ENCODE assay signal across 17 cellular contexts in genomic region chr10:27959093-27959715, GRCh38. TPM values are rescaled to one million over a fixed set of nuclear protein-coding genes. Genes with fewer than 3 reads are reported as not detected.
A peak's percentile ranks its signal among the peaks of the same experiment; 100 is the strongest.
DNase-seq lines count a peak whose midpoint lies in the region; ATAC-seq and TF ChIP-seq lines count a peak whose summit lies in the region.
"Had no signal": no experiment of that assay in that cellular context is flagged by ENCODE, and none has a peak within 500 bp of the region (broad histone marks: within the 10 kb centered on the region; RNA-seq: fewer than 3 reads in every experiment).

No MANE protein-coding gene starts in this region.

- no peaks in the 10 kb centered on the region for H3K9me3 ChIP-seq in MM.1S (replicated peaks; ENCODE audit: insufficient read depth, low read length)
- H3K9me3 ChIP-seq: breast epithelium, upper lobe of right lung had no signal

- H2AFZ ChIP-seq in MM.1S (ENCODE audit: low read length): peak overlapping the region; percentile 17; the same call in 1 of the 2 replicates

- no peak overlapping the region for H3K4me3 ChIP-seq in MM.1S (ENCODE audit: low read length)
- H3K4me3 ChIP-seq: breast epithelium, upper lobe of right lung had no signal

- H3F3A ChIP-seq in MM.1S (ENCODE audit: insufficient read depth, low read length): no peaks in the 10 kb centered on the region

- ATAC-seq in activated naive CD8-positive, alpha-beta T cell treated with anti-CD3 and anti-CD28 coated beads, Interleukin-2, amount 50 U/mL, for 24 hours: no peak
- ATAC-seq in stimulated activated effector memory CD8-positive, alpha-beta T cell treated with anti-CD3 and anti-CD28 coated beads, Interleukin-12 subunit alpha, Interleukin-12 subunit beta, amount 100 ng/mL, for 72 hours: no peak
- ATAC-seq in HG02852 (IDR thresholded peaks at IDR 0.05; ENCODE audit: unreplicated experiment): no peak
- ATAC-seq: upper lobe of right lung had no signal

- no peak overlapping the region for H3K9ac ChIP-seq in MM.1S (ENCODE audit: low read length)

- H3K36me3 ChIP-seq in MM.1S (replicated peaks; ENCODE audit: insufficient read depth, low read length): no peaks in the 10 kb centered on the region
- H3K36me3 ChIP-seq: breast epithelium, upper lobe of right lung had no signal

- H4K20me1 ChIP-seq in MM.1S (ENCODE audit: insufficient read depth, low read length): no peaks in the 10 kb centered on the region

- H3K79me2 ChIP-seq in MM.1S (ENCODE audit: low read length): no peaks in the 10 kb centered on the region

- H3K27ac ChIP-seq in MM.1S (ENCODE audit: low read length): no peak overlapping the region
- H3K27ac ChIP-seq: breast epithelium, epithelial cell of prostate, upper lobe of right lung had no signal

- H3K4me2 ChIP-seq in MM.1S (ENCODE audit: low read depth, low read length): peak overlapping the region; percentile 25; the same call in 1 of the 2 replicates

- no peaks in the 10 kb centered on the region for H3K27me3 ChIP-seq in MM.1S (replicated peaks; ENCODE audit: insufficient read depth, low read length)
- H3K27me3 ChIP-seq: breast epithelium, upper lobe of right lung had no signal

- no peaks in the 10 kb centered on the region for H3K9me2 ChIP-seq in MM.1S (replicated peaks; ENCODE audit: insufficient read depth, low read length)

- CTCF ChIA-PET in activated naive CD4-positive, alpha-beta T cell treated with anti-CD3 and anti-CD28 coated beads for 36 hours (lab: Charles Lee): no interaction called here
- CTCF ChIA-PET in activated naive CD4-positive, alpha-beta T cell treated with anti-CD3 and anti-CD28 coated beads, Interleukin-2, amount 10 ng/mL, durations not matched to agents 7 days and 5 days (lab: Charles Lee): no interaction called here
- CTCF ChIA-PET in activated CD4-positive, alpha-beta memory T cell treated with anti-CD3 and anti-CD28 coated beads for 36 hours (lab: Charles Lee): no interaction called here

- peaks cover 12% of the 10 kb centered on the region for H3K4me1 Mint-ChIP-seq in activated naive CD4-positive, alpha-beta T cell treated with anti-CD3 and anti-CD28 coated beads for 36 hours (ENCODE audit: low read depth)
- peaks cover 13% of the 10 kb centered on the region for H3K4me1 Mint-ChIP-seq in activated naive CD4-positive, alpha-beta T cell treated with anti-CD3 and anti-CD28 coated beads, Interleukin-2, amount 10 ng/mL, durations not matched to agents 7 days and 5 days
- H3K4me1 Mint-ChIP-seq in activated naive CD8-positive, alpha-beta T cell treated with anti-CD3 and anti-CD28 coated beads, Interleukin-2, amount 50 U/mL, for 24 hours: peaks cover 9% of the 10 kb centered on the region
- peaks cover 21% of the 10 kb centered on the region for H3K4me1 Mint-ChIP-seq in stimulated activated effector memory CD8-positive, alpha-beta T cell treated with anti-CD3 and anti-CD28 coated beads, Interleukin-12 subunit alpha, Interleukin-12 subunit beta, amount 100 ng/mL, for 72 hours
- H3K4me1 Mint-ChIP-seq in activated CD4-positive, alpha-beta memory T cell treated with anti-CD3 and anti-CD28 coated beads for 36 hours (ENCODE audit: low read depth): peaks cover 11% of the 10 kb centered on the region

- H3K36me3 Mint-ChIP-seq in activated naive CD4-positive, alpha-beta T cell treated with anti-CD3 and anti-CD28 coated beads for 36 hours (ENCODE audit: low read depth): no peaks in the 10 kb centered on the region
- no peaks in the 10 kb centered on the region for H3K36me3 Mint-ChIP-seq in activated naive CD4-positive, alpha-beta T cell treated with anti-CD3 and anti-CD28 coated beads, Interleukin-2, amount 10 ng/mL, durations not matched to agents 7 days and 5 days
- H3K36me3 Mint-ChIP-seq in activated naive CD8-positive, alpha-beta T cell treated with anti-CD3 and anti-CD28 coated beads, Interleukin-2, amount 50 U/mL, for 24 hours (ENCODE audit: low read depth): no peaks in the 10 kb centered on the region
- H3K36me3 Mint-ChIP-seq in stimulated activated effector memory CD8-positive, alpha-beta T cell treated with anti-CD3 and anti-CD28 coated beads, Interleukin-12 subunit alpha, Interleukin-12 subunit beta, amount 100 ng/mL, for 72 hours: no peaks in the 10 kb centered on the region
- H3K36me3 Mint-ChIP-seq in activated CD4-positive, alpha-beta memory T cell treated with anti-CD3 and anti-CD28 coated beads for 36 hours: no peaks in the 10 kb centered on the region
- H3K36me3 Mint-ChIP-seq: activated naive CD4-positive, alpha-beta T cell treated with anti-CD3 and anti-CD28 coated beads, Interleukin-2, amount 50 U/mL, for 72 hours had no signal

- POLR2A ChIA-PET in activated CD4-positive, alpha-beta memory T cell treated with anti-CD3 and anti-CD28 coated beads for 36 hours (lab: Charles Lee): no interaction called here

- H3K9me3 Mint-ChIP-seq in activated naive CD4-positive, alpha-beta T cell treated with anti-CD3 and anti-CD28 coated beads for 36 hours: no peaks in the 10 kb centered on the region
- H3K9me3 Mint-ChIP-seq in activated naive CD4-positive, alpha-beta T cell treated with anti-CD3 and anti-CD28 coated beads, Interleukin-2, amount 10 ng/mL, durations not matched to agents 7 days and 5 days: no peaks in the 10 kb centered on the region
- no peaks in the 10 kb centered on the region for H3K9me3 Mint-ChIP-seq in activated naive CD8-positive, alpha-beta T cell treated with anti-CD3 and anti-CD28 coated beads, Interleukin-2, amount 50 U/mL, for 24 hours
- no peaks in the 10 kb centered on the region for H3K9me3 Mint-ChIP-seq in stimulated activated effector memory CD8-positive, alpha-beta T cell treated with anti-CD3 and anti-CD28 coated beads, Interleukin-12 subunit alpha, Interleukin-12 subunit beta, amount 100 ng/mL, for 72 hours
- no peaks in the 10 kb centered on the region for H3K9me3 Mint-ChIP-seq in activated CD4-positive, alpha-beta memory T cell treated with anti-CD3 and anti-CD28 coated beads for 36 hours
- H3K9me3 Mint-ChIP-seq: activated CD4-positive, alpha-beta T cell treated with anti-CD3 and anti-CD28 coated beads, Interleukin-2, amount 10 ng/mL, durations not matched to agents 24 days and 14 days; activated naive CD4-positive, alpha-beta T cell treated with anti-CD3 and anti-CD28 coated beads, Interleukin-2, amount 50 U/mL, for 72 hours had no signal

- H3K27ac Mint-ChIP-seq in activated naive CD4-positive, alpha-beta T cell treated with anti-CD3 and anti-CD28 coated beads for 36 hours: no peak overlapping the region
- no peak overlapping the region for H3K27ac Mint-ChIP-seq in activated naive CD4-positive, alpha-beta T cell treated with anti-CD3 and anti-CD28 coated beads, Interleukin-2, amount 10 ng/mL, durations not matched to agents 7 days and 5 days
- H3K27ac Mint-ChIP-seq in activated naive CD8-positive, alpha-beta T cell treated with anti-CD3 and anti-CD28 coated beads, Interleukin-2, amount 50 U/mL, for 24 hours: no peak overlapping the region
- no peak overlapping the region for H3K27ac Mint-ChIP-seq in stimulated activated effector memory CD8-positive, alpha-beta T cell treated with anti-CD3 and anti-CD28 coated beads, Interleukin-12 subunit alpha, Interleukin-12 subunit beta, amount 100 ng/mL, for 72 hours
- no peak overlapping the region for H3K27ac Mint-ChIP-seq in activated CD4-positive, alpha-beta memory T cell treated with anti-CD3 and anti-CD28 coated beads for 36 hours
- H3K27ac Mint-ChIP-seq: activated CD4-positive, alpha-beta T cell treated with anti-CD3 and anti-CD28 coated beads, Interleukin-2, amount 10 ng/mL, durations not matched to agents 24 days and 14 days had no signal

- no peaks in the 10 kb centered on the region for H3K4me1 ChIP-seq in MM.1S (ENCODE audit: low read length)
- H3K4me1 ChIP-seq: breast epithelium, upper lobe of right lung had no signal

- intact Hi-C loops in activated naive CD4-positive, alpha-beta T cell treated with anti-CD3 and anti-CD28 coated beads for 36 hours (cut with micrococcal nuclease): no loop called here
- intact Hi-C loops in activated CD4-positive, alpha-beta memory T cell treated with anti-CD3 and anti-CD28 coated beads for 36 hours (cut with micrococcal nuclease): loop anchor here (5.0 kb wide), 1 partner anchor 218 kb away; no protein-coding TSS in a partner anchor

- peak overlapping the region; percentile 26 for H3K4me3 Mint-ChIP-seq in activated naive CD4-positive, alpha-beta T cell treated with anti-CD3 and anti-CD28 coated beads for 36 hours
- no peak overlapping the region for H3K4me3 Mint-ChIP-seq in activated naive CD4-positive, alpha-beta T cell treated with anti-CD3 and anti-CD28 coated beads, Interleukin-2, amount 10 ng/mL, durations not matched to agents 7 days and 5 days
- peak overlapping the region; percentile 43 for H3K4me3 Mint-ChIP-seq in activated naive CD8-positive, alpha-beta T cell treated with anti-CD3 and anti-CD28 coated beads, Interleukin-2, amount 50 U/mL, for 24 hours
- H3K4me3 Mint-ChIP-seq in stimulated activated effector memory CD8-positive, alpha-beta T cell treated with anti-CD3 and anti-CD28 coated beads, Interleukin-12 subunit alpha, Interleukin-12 subunit beta, amount 100 ng/mL, for 72 hours: peak overlapping the region; percentile 30
- no peak overlapping the region for H3K4me3 Mint-ChIP-seq in activated CD4-positive, alpha-beta memory T cell treated with anti-CD3 and anti-CD28 coated beads for 36 hours

- TF ChIP-seq CTCF in MM.1S (IDR thresholded peaks at IDR 0.05; ENCODE audit: low read length): no peak

- no peaks in the 10 kb centered on the region for H3K27me3 Mint-ChIP-seq in activated naive CD4-positive, alpha-beta T cell treated with anti-CD3 and anti-CD28 coated beads for 36 hours (ENCODE audit: low read depth)
- H3K27me3 Mint-ChIP-seq in activated naive CD4-positive, alpha-beta T cell treated with anti-CD3 and anti-CD28 coated beads, Interleukin-2, amount 10 ng/mL, durations not matched to agents 7 days and 5 days: no peaks in the 10 kb centered on the region
- H3K27me3 Mint-ChIP-seq in activated naive CD8-positive, alpha-beta T cell treated with anti-CD3 and anti-CD28 coated beads, Interleukin-2, amount 50 U/mL, for 24 hours: no peaks in the 10 kb centered on the region
- H3K27me3 Mint-ChIP-seq in activated CD4-positive, alpha-beta memory T cell treated with anti-CD3 and anti-CD28 coated beads for 36 hours: no peaks in the 10 kb centered on the region
- H3K27me3 Mint-ChIP-seq: activated CD4-positive, alpha-beta T cell treated with anti-CD3 and anti-CD28 coated beads, Interleukin-2, amount 10 ng/mL, durations not matched to agents 24 days and 14 days had no signal

- DNase-seq in activated naive CD4-positive, alpha-beta T cell treated with anti-CD3 and anti-CD28 coated beads for 36 hours: no peak
- DNase-seq in activated naive CD4-positive, alpha-beta T cell treated with anti-CD3 and anti-CD28 coated beads, Interleukin-2, amount 10 ng/mL, durations not matched to agents 7 days and 5 days: no peak
- DNase-seq in MM.1S: no peak
- no peak for DNase-seq in activated naive CD8-positive, alpha-beta T cell treated with anti-CD3 and anti-CD28 coated beads, Interleukin-2, amount 50 U/mL, for 24 hours
- no peak for DNase-seq in stimulated activated effector memory CD8-positive, alpha-beta T cell treated with anti-CD3 and anti-CD28 coated beads, Interleukin-12 subunit alpha, Interleukin-12 subunit beta, amount 100 ng/mL, for 72 hours (ENCODE audit: low spot score in 2 of 2)
- DNase-seq in DMS 273 (lab: John Stamatoyannopoulos, UW; ENCODE audit: unreplicated experiment): no peak
- DNase-seq in activated CD4-positive, alpha-beta memory T cell treated with anti-CD3 and anti-CD28 coated beads for 36 hours: no peak
- DNase-seq: activated CD4-positive, alpha-beta T cell treated with anti-CD3 and anti-CD28 coated beads, Interleukin-2, amount 10 ng/mL, durations not matched to agents 24 days and 14 days; dermis blood vessel endothelial cell; foreskin melanocyte; KG1; NCI-H146; upper lobe of right lung had no signal

RNA-seq across cellular contexts. Expression of gene ODAD2, which starts 39.7 kb away (rescaled TPM):
- under 1 TPM; 0.22 to 0.55 TPM for total RNA-seq in activated naive CD4-positive, alpha-beta T cell treated with anti-CD3 and anti-CD28 coated beads for 36 hours
- total RNA-seq in activated CD4-positive, alpha-beta memory T cell treated with anti-CD3 and anti-CD28 coated beads for 36 hours: under 1 TPM in 1 of 2 experiments, not detected in 1; 0.10 TPM
- total RNA-seq: activated CD4-positive, alpha-beta T cell treated with anti-CD3 and anti-CD28 coated beads, Interleukin-2, amount 10 ng/mL, durations not matched to agents 24 days and 14 days had no signal

Comparison
In these comparisons a context has a peak if more than half of its experiments do, and no peak if none do; other contexts are left out.
1. H3K4me3 Mint-ChIP-seq: peak in activated naive CD4-positive, alpha-beta T cell treated with anti-CD3 and anti-CD28 coated beads for 36 hours (single experiment), activated naive CD8-positive, alpha-beta T cell treated with anti-CD3 and anti-CD28 coated beads, Interleukin-2, amount 50 U/mL, for 24 hours (single experiment) and stimulated activated effector memory CD8-positive, alpha-beta T cell treated with anti-CD3 and anti-CD28 coated beads, Interleukin-12 subunit alpha, Interleukin-12 subunit beta, amount 100 ng/mL, for 72 hours (single experiment); none in activated naive CD4-positive, alpha-beta T cell treated with anti-CD3 and anti-CD28 coated beads, Interleukin-2, amount 10 ng/mL, durations not matched to agents 7 days and 5 days (single experiment) and activated CD4-positive, alpha-beta memory T cell treated with anti-CD3 and anti-CD28 coated beads for 36 hours (single experiment).